In the genomic region with DNA sequence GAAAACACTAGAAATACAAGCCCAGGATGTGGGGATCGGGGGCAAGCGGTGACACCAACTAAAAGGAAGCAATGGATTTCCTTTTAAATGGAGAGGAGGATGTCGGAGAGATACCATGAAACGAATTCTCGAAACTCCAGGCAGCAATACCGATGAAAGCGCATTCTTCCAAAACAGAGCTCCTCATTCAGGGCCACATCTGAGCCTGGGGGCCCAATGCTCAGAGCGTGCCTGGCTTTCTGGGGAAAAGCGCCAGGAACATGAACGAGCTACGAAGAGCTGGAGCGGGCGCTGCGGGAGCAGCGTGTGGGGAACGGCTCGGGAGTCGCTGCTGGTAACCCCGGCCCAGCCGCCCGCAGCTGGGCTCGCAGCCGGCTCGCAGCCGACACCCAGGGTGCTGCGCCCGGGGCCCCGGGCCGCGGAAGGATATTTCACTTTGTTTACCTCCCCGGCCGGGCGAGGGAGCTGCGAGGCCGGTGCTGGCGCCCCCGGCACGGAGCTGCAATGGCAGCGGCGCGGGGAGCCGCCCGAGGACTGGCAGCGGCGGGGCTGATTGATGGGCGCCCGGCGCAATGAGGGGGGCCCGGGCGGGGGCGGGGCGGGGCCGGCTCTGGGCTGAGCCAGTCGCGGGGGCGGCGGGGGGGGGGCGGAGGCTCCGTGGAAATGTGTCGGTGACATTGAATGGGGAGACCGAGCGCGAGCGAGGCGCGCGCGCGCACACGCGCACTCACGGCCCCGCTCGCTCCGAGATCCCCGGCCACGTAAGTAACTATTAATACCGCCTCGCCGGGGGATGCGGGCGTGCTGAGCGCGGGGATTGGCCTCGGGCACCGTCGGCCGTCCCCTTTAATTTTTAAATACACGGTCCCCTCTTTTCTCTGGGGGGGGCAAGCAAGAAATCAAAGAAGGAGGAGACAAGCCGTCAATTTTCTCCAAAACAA, we compare ENCODE assay signal across 8 cellular contexts. TPM values are rescaled to one million over a fixed set of nuclear protein-coding genes. Genes with fewer than 3 reads are reported as not detected.
A peak's percentile ranks its signal among the peaks of the same experiment; 100 is the strongest.
DNase-seq lines count a peak whose midpoint lies in the region; ATAC-seq and TF ChIP-seq lines count a peak whose summit lies in the region.

TSS of gene TRIB2 (plus strand) at position 687 of the 941 bp plus-strand sequence. CDS start 1,372 bp downstream, outside the sequence.

- H3K36me3 ChIP-seq in GM23338 (ENCODE audit: insufficient read depth) (no peaks in the 10 kb centered on the region), neural progenitor cell (no peaks in the 10 kb centered on the region), stomach smooth muscle (ENCODE audit: control insufficient read depth in 2 of 2, insufficient read depth in 2 of 2, low read length in 2 of 2) (no peaks in the 10 kb centered on the region)

- TF ChIP-seq CTCF in GM23338 (conservative IDR thresholded peaks at IDR 0.05; ENCODE audit: low read depth in 2 of 2): peak in 1 of 2 experiments; percentile 48; a peak in 2 of 4 replicates
- TF ChIP-seq CTCF in foreskin keratinocyte (conservative IDR thresholded peaks at IDR 0.05): peak; percentile 42
- no peak for TF ChIP-seq CTCF in neural progenitor cell (IDR thresholded peaks at IDR 0.05)

- in situ Hi-C loops in SK-MEL-5 (cut with HindIII; ENCODE audit: low pct_unique_long_range_greater_than_20kb, low sequenced_read_pairs): no loop called here

- H3K9me3 ChIP-seq in neural progenitor cell (ENCODE audit: low read depth) (no peaks in the 10 kb centered on the region), stomach smooth muscle (ENCODE audit: control insufficient read depth in 2 of 2, low read length in 2 of 2) (no peaks in the 10 kb centered on the region)

- peaks cover 18% of the 10 kb centered on the region; the same call in 1 of the 2 replicates for H4K20me1 ChIP-seq in GM23338 (replicated peaks; ENCODE audit: insufficient read depth)
- H4K20me1 ChIP-seq in neural progenitor cell (ENCODE audit: low read depth): peaks cover 25% of the 10 kb centered on the region

- H3K27me3 ChIP-seq in GM23338 (ENCODE audit: insufficient read depth) (peaks cover 24% of the 10 kb centered on the region), foreskin keratinocyte (peaks cover 14% of the 10 kb centered on the region), neural progenitor cell (no peaks in the 10 kb centered on the region), stomach smooth muscle (ENCODE audit: control insufficient read depth in 1 of 2, insufficient read depth in 2 of 2, low read length in 2 of 2) (no peaks in the 10 kb centered on the region)

- DNase-seq in DMS53 (lab: John Stamatoyannopoulos, UW) (peak; percentile 94), GM23338 (ENCODE audit: low spot score) (peak; percentile 84), M059J (ENCODE audit: low read depth) (peak; percentile 74), SK-MEL-5 (ENCODE audit: low read depth, low spot score) (peak; percentile 94), foreskin keratinocyte (peak; percentile 64 to 77), neural progenitor cell (ENCODE audit: low spot score) (peak; percentile 91)
- DNase-seq in activated naive CD4-positive, alpha-beta T cell (lab: John Stamatoyannopoulos, UW): peak; percentile 57 to 97 (median 79)

- H3K4me3 Mint-ChIP-seq in GM23338: peak within 1 kb of the TSS; percentile 98
- peak within 1 kb of the TSS; percentile 99 for H3K4me3 Mint-ChIP-seq in neural progenitor cell

- H3K9ac ChIP-seq in neural progenitor cell: peak within 1 kb of the TSS; percentile 54
- H3K9ac ChIP-seq in stomach smooth muscle (ENCODE audit: low read length in 2 of 2): peak within 1 kb of the TSS; percentile 83 to 86

- ATAC-seq in GM23338 (peak; percentile 60), foreskin keratinocyte (peak; percentile 70)

- peaks cover 13% of the 10 kb centered on the region; the same call in 2 of the 3 replicates for H3K36me3 Mint-ChIP-seq in GM23338 (ENCODE audit: low read depth)
- peaks cover 6% of the 10 kb centered on the region for H3K36me3 Mint-ChIP-seq in neural progenitor cell

- H3K9me3 Mint-ChIP-seq in GM23338 (peaks cover 3% of the 10 kb centered on the region; the same call in 2 of the 3 replicates), neural progenitor cell (no peaks in the 10 kb centered on the region)

- H3F3A ChIP-seq in GM23338 (replicated peaks; ENCODE audit: low read depth): no peaks in the 10 kb centered on the region
- H3F3A ChIP-seq in neural progenitor cell (ENCODE audit: low read depth): peaks cover 37% of the 10 kb centered on the region

- H3K4me1 ChIP-seq in GM23338 (ENCODE audit: insufficient read depth) (peaks cover 35% of the 10 kb centered on the region), foreskin keratinocyte (peaks cover 16% of the 10 kb centered on the region), neural progenitor cell (peaks cover 18% of the 10 kb centered on the region), stomach smooth muscle (ENCODE audit: control insufficient read depth, insufficient read depth, low read length) (peaks cover 26% of the 10 kb centered on the region)

- peak within 1 kb of the TSS; percentile 98 for H3K4me3 ChIP-seq in GM23338
- H3K4me3 ChIP-seq in neural progenitor cell: peak within 1 kb of the TSS; percentile 94
- peak within 1 kb of the TSS; percentile 93 to 95 for H3K4me3 ChIP-seq in stomach smooth muscle (ENCODE audit: low read length in 2 of 2)

- H3K79me2 ChIP-seq in GM23338 (replicated peaks; ENCODE audit: insufficient read depth) (peaks cover 37% of the 10 kb centered on the region), neural progenitor cell (ENCODE audit: low read depth) (peaks cover 40% of the 10 kb centered on the region)

- peaks cover 13% of the 10 kb centered on the region for H3K27me3 Mint-ChIP-seq in GM23338 (ENCODE audit: insufficient read depth, low read depth, poor library complexity)
- H3K27me3 Mint-ChIP-seq in neural progenitor cell (ENCODE audit: insufficient read depth, low read depth): peaks cover 4% of the 10 kb centered on the region

- H3K27ac ChIP-seq in GM23338 (ENCODE audit: low read depth) (peak within 1 kb of the TSS; percentile 80), foreskin keratinocyte (peak within 1 kb of the TSS; percentile 54), neural progenitor cell (peak within 1 kb of the TSS; percentile 73), stomach smooth muscle (ENCODE audit: low read length) (peak within 1 kb of the TSS; percentile 90)

- peak within 1 kb of the TSS; percentile 92 for H3K4me2 ChIP-seq in GM23338
- H3K4me2 ChIP-seq in neural progenitor cell: peak within 1 kb of the TSS; percentile 94

- H2AFZ ChIP-seq in GM23338 (peak within 1 kb of the TSS; percentile 93), neural progenitor cell (replicated peaks) (peak within 1 kb of the TSS; percentile 48)

- H3K27ac Mint-ChIP-seq in GM23338 (peak within 1 kb of the TSS; percentile 94), neural progenitor cell (peak within 1 kb of the TSS; percentile 95)

- H3K9me2 ChIP-seq in GM23338 (ENCODE audit: insufficient read depth): peaks cover 4% of the 10 kb centered on the region

- H3K4me1 Mint-ChIP-seq in GM23338: peaks cover 33% of the 10 kb centered on the region
- H3K4me1 Mint-ChIP-seq in neural progenitor cell: peaks cover 29% of the 10 kb centered on the region

TF ChIP-seq in GM23338, 12 proteins besides CTCF, POLR2A, EP300 and RAD21:
- TF ChIP-seq ETS1 (IDR thresholded peaks at IDR 0.05): no peak
- no peak for TF ChIP-seq CREB1 (CRISPR knock-in tag; IDR thresholded peaks at IDR 0.05; ENCODE audit: low read depth)
- TF ChIP-seq ZNF114 (CRISPR knock-in tag; IDR thresholded peaks at IDR 0.05): no peak
- no peak for TF ChIP-seq JUNB (IDR thresholded peaks at IDR 0.05; ENCODE audit: unreplicated experiment)
- peak; percentile 47; the same call in 1 of the 2 replicates for TF ChIP-seq POLR2AphosphoS5 (IDR thresholded peaks at IDR 0.05; ENCODE audit: low read depth)

RNA-seq across cellular contexts. Expression of gene TRIB2, which starts in this region (rescaled TPM):
- total RNA-seq in GM23338 (2014; rRNA removed; shearing (Covaris generic)): 86.6 and 109 TPM in 2 replicates
- polyA plus RNA-seq in GM23338 (2016; fragmentation: Nextera tagmentation; extraction: Ambion mirVana) (34.9 and 40.3 TPM in 2 replicates), foreskin keratinocyte (2.9 and 3.7 TPM in 2 replicates)
- 22.3 and 25.2 TPM in 2 replicates for total RNA-seq in M059J (2014; rRNA removed; shearing (Covaris generic))
- total RNA-seq in SK-MEL-5 (2014; rRNA removed; shearing (Covaris generic)): 145 and 185 TPM in 2 replicates
- polyA plus RNA-seq in SK-MEL-5 (2015; cell fraction: cytosol; rRNA removed): 222 and 270 TPM in 2 replicates
- polyA plus RNA-seq in SK-MEL-5 (2015; cell fraction: nucleus; rRNA removed): 563 and 583 TPM in 2 replicates
- total RNA-seq in foreskin keratinocyte (5.0 and 5.9 TPM in 2 replicates), neural progenitor cell (ENCODE audit: low replicate concordance) (68.8 and 74.4 TPM in 2 replicates)

Comparison
In these comparisons a context has a peak if more than half of its experiments do, and no peak if none do; other contexts are left out.
1. Peak in every context shown above with its lines: DNase-seq, ATAC-seq, H3K4me3 ChIP-seq and H3K27ac ChIP-seq.